29 cellular contexts compared by ENCODE assay signal in the genomic region with DNA sequence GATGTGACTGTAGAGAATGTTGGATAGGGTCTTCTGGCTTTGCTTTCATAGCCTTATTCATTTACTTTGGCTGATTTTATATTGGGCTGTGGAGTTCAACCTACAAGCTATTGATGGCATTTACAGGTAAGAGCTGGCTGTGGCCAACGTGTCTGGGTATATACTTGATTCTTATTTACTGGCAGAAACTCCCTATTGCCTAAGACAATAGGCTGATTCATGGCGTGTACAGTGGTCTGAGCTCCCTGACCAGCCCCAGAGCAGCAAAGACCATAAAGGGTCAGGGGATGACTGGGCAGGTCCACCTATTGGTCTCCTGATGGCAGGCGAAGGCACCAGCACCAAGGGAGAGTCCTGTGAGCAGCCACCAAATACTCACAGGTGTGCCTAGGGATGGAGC.
"Had no signal": no experiment of that assay in that cellular context is flagged by ENCODE, and none has a peak within 500 bp of the region (broad histone marks: within the 10 kb centered on the region; RNA-seq: fewer than 3 reads in every experiment).

No MANE protein-coding gene starts in this region.

- H3K27me3 ChIP-seq: brain microvascular endothelial cell, Peyer's patch had no signal

- FAIRE-seq: TTC549 had no signal

- H3K27ac ChIP-seq: brain microvascular endothelial cell, Peyer's patch had no signal

- H3K4me3 ChIP-seq: Peyer's patch had no signal

- H3K36me3 ChIP-seq: brain microvascular endothelial cell, Peyer's patch had no signal

- ATAC-seq: activated CD8-positive, alpha-beta T cell treated with anti-CD3 and anti-CD28 coated beads for 36 hours; activated T-cell treated with anti-CD3 and anti-CD28 coated beads, Interleukin-2, amount 50 U/mL, for 72 hours; activated T-helper 17 cell treated with anti-CD3 and anti-CD28 coated beads, Interleukin-2, amount 50 U/mL, for 72 hours had no signal

- DNase-seq: activated CD4-positive, alpha-beta T cell treated with anti-CD3 and anti-CD28 coated beads, Interleukin-2, amount 10 ng/mL, durations not matched to agents 24 days and 14 days; activated CD4-positive, alpha-beta T cell treated with anti-CD3 and anti-CD28 coated beads, Interleukin-2, amount 50 U/mL, for 4 hours; activated CD8-positive, alpha-beta T cell treated with anti-CD3 and anti-CD28 coated beads for 36 hours; activated effector memory CD4-positive, alpha-beta T cell treated with anti-CD3 and anti-CD28 coated beads, Interleukin-2, amount 50 U/mL, for 16 hours; activated naive CD4-positive, alpha-beta T cell; activated naive CD4-positive, alpha-beta T cell treated with anti-CD3 and anti-CD28 coated beads, Interleukin-2, amount 50 U/mL, for 16 hours; activated naive CD8-positive, alpha-beta T cell treated with anti-CD3 and anti-CD28 coated beads for 36 hours; activated T-cell treated with anti-CD3 and anti-CD28 coated beads, Interleukin-2, amount 50 U/mL, for 1 hour; activated T-cell treated with anti-CD3 and anti-CD28 coated beads, Interleukin-2, amount 50 U/mL, for 72 hours; amniotic stem cell; aorta; brain microvascular endothelial cell; Kasumi-1; KG1; MM.1S; MV-4-11; NCI-H1092; NCI-H1436 treated with DMSO at 0.1 percent for 48 hours; NCI-H1694 treated with DMSO at 0.1 percent for 48 hours; NCI-H2029; NCI-H510A; NCI-H526; NCI-H748 treated with DMSO at 0.1 percent for 48 hours; NK-92 treated with Interleukin-12 subunit alpha and Interleukin-12 subunit beta, amount 100 ng/mL, for 24 hours; Peyer's patch; Right ventricle myocardium superior; RPMI8226 had no signal
